2 cellular contexts compared by ENCODE assay signal in the genomic region with DNA sequence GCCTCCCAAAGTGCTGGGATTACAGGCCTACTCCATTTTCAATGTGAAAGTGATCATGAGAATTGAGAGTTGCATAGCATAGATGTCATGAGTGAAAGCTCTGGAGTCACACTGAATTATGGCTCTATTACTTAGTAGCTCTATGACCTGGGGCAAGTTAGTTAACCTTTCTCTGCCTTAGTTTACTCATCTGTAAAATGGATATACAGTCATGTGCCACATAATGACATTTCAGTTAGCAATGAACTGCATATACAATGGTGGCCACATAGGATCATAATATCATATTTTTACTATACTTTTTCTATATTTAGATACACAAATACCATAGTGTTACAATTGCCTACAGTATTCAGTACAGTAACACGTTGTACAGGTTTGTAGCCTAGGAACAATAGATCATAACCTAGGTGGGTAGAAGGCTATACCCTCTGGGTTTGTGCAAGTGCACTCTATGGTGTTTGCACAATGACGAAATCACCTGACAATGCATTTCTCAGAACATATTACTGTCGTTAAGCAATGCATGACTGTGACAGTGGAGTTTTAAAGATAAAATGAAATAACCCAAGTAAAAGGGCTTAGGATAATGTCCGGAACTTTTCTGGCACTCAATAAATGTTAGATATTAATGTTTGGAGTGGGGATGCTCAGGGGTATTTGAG.
A peak's percentile ranks its signal among the peaks of the same experiment; 100 is the strongest.
TF ChIP-seq lines count a peak whose summit lies in the region.

No MANE protein-coding gene starts in this region.

TF ChIP-seq in WTC11, 78 proteins besides CTCF, POLR2A, EP300 and RAD21:
- TF ChIP-seq ZNF423 (CRISPR knock-in tag; IDR thresholded peaks at IDR 0.05) (no peak), GABPB1 (CRISPR knock-in tag; IDR thresholded peaks at IDR 0.05) (peak; percentile 71)

TF ChIP-seq in HepG2, 621 proteins besides CTCF, POLR2A, EP300 and RAD21 (continues in another document):
- TF ChIP-seq MAFG (CRISPR knock-in tag; IDR thresholded peaks at IDR 0.05) (peak; percentile 61; the same call in 1 of the 2 replicates), USF2 (IDR thresholded peaks at IDR 0.05; ENCODE audit: low read depth, low read length) (no peak), USF2 (CRISPR knock-in tag; IDR thresholded peaks at IDR 0.05; ENCODE audit: borderline replicate concordance) (no peak), IKZF5 (CRISPR knock-in tag; IDR thresholded peaks at IDR 0.05) (no peak), NR2F2 (IDR thresholded peaks at IDR 0.05; ENCODE audit: borderline replicate concordance, low read depth) (no peak), ZNF678 (CRISPR knock-in tag; IDR thresholded peaks at IDR 0.05) (no peak), HNRNPK (IDR thresholded peaks at IDR 0.05; ENCODE audit: low read depth, low read length, poor library complexity, severe bottlenecking) (no peak), ZNF780A (CRISPR knock-in tag; IDR thresholded peaks at IDR 0.05) (0 out of 2 replicates have a peak, but pooled peaks have one; percentile 12), ZNF260 (CRISPR knock-in tag; IDR thresholded peaks at IDR 0.05; ENCODE audit: borderline replicate concordance, low read depth) (no peak), ZNF577 (CRISPR knock-in tag; IDR thresholded peaks at IDR 0.05; ENCODE audit: borderline replicate concordance, low read depth) (no peak), ZNF629 (CRISPR knock-in tag; conservative IDR thresholded peaks at IDR 0.05) (peak; percentile 76), ZNF367 (CRISPR knock-in tag; IDR thresholded peaks at IDR 0.05; ENCODE audit: borderline replicate concordance) (no peak), ZNF383 (CRISPR knock-in tag; IDR thresholded peaks at IDR 0.05; ENCODE audit: borderline replicate concordance) (no peak), RNF219 (CRISPR knock-in tag; IDR thresholded peaks at IDR 0.05) (no peak), RORA (CRISPR knock-in tag; IDR thresholded peaks at IDR 0.05) (no peak), RNF2 (conservative IDR thresholded peaks at IDR 0.05; ENCODE audit: low read depth) (no peak), JUNB (CRISPR knock-in tag; IDR thresholded peaks at IDR 0.05; ENCODE audit: borderline replicate concordance) (no peak), KDM5A (IDR thresholded peaks at IDR 0.05; ENCODE audit: borderline replicate concordance, low read length) (no peak), SNRNP70 (IDR thresholded peaks at IDR 0.05; ENCODE audit: low read depth, low read length) (no peak), CREM (IDR thresholded peaks at IDR 0.05) (peak; percentile 28; the same call in 1 of the 2 replicates), CREM (CRISPR knock-in tag; IDR thresholded peaks at IDR 0.05) (no peak), ATF1 (CRISPR knock-in tag; IDR thresholded peaks at IDR 0.05) (no peak), ZNF20 (CRISPR knock-in tag; IDR thresholded peaks at IDR 0.05) (no peak), ZNF792 (CRISPR knock-in tag; IDR thresholded peaks at IDR 0.05) (0 out of 2 replicates have a peak, but pooled peaks have one; percentile 32), MZF1 (CRISPR knock-in tag; IDR thresholded peaks at IDR 0.05; ENCODE audit: borderline replicate concordance) (no peak), IRX3 (CRISPR knock-in tag; IDR thresholded peaks at IDR 0.05; ENCODE audit: borderline replicate concordance, low read depth) (no peak), FIP1L1 (IDR thresholded peaks at IDR 0.05; ENCODE audit: borderline replicate concordance, insufficient read depth, low read depth, low read length) (no peak), BCL6 (CRISPR knock-in tag; IDR thresholded peaks at IDR 0.05) (0 out of 2 replicates have a peak, but pooled peaks have one; percentile 42), NFE2L2 (IDR thresholded peaks at IDR 0.05; ENCODE audit: low read length) (0 out of 2 replicates have a peak, but pooled peaks have one; percentile 2), KDM3A (CRISPR knock-in tag; IDR thresholded peaks at IDR 0.05; ENCODE audit: low read depth) (no peak), MTF1 (CRISPR knock-in tag; IDR thresholded peaks at IDR 0.05) (no peak), ZNF614 (CRISPR knock-in tag; IDR thresholded peaks at IDR 0.05; ENCODE audit: borderline replicate concordance) (no peak), TEAD3 (CRISPR knock-in tag; optimal IDR thresholded peaks at IDR 0.05; ENCODE audit: borderline replicate concordance) (peak; percentile 17), NR2F6 (IDR thresholded peaks at IDR 0.05) (no peak), NR2F6 (CRISPR knock-in tag; IDR thresholded peaks at IDR 0.05) (no peak), SOX13 (IDR thresholded peaks at IDR 0.05) (peak; percentile 62), SOX13 (CRISPR knock-in tag; conservative IDR thresholded peaks at IDR 0.05 in 1 of 2, IDR thresholded peaks at IDR 0.05 in 1 of 2) (peak in 1 of 2 experiments; percentile 92; a peak in 2 of 4 replicates), NFYC (CRISPR knock-in tag; IDR thresholded peaks at IDR 0.05) (no peak), TBX3 (IDR thresholded peaks at IDR 0.05; ENCODE audit: borderline replicate concordance) (no peak), SOX5 (CRISPR knock-in tag; IDR thresholded peaks at IDR 0.05; ENCODE audit: borderline replicate concordance) (peak; percentile 85), POGK (CRISPR knock-in tag; conservative IDR thresholded peaks at IDR 0.05) (no peak), TOE1 (CRISPR knock-in tag; IDR thresholded peaks at IDR 0.05) (no peak), ZNF350 (CRISPR knock-in tag; IDR thresholded peaks at IDR 0.05; ENCODE audit: borderline replicate concordance, low read depth) (no peak), ATF3 (CRISPR knock-in tag; IDR thresholded peaks at IDR 0.05) (peak; percentile 49; the same call in 1 of the 2 replicates), KAT7 (CRISPR knock-in tag; IDR thresholded peaks at IDR 0.05; ENCODE audit: borderline replicate concordance) (no peak), GTF3A (CRISPR knock-in tag; conservative IDR thresholded peaks at IDR 0.05) (no peak), PREB (CRISPR knock-in tag; IDR thresholded peaks at IDR 0.05) (no peak), ZNF570 (CRISPR knock-in tag; IDR thresholded peaks at IDR 0.05; ENCODE audit: borderline replicate concordance) (no peak), ZNF552 (CRISPR knock-in tag; IDR thresholded peaks at IDR 0.05; ENCODE audit: borderline replicate concordance) (no peak), KLF11 (CRISPR knock-in tag; IDR thresholded peaks at IDR 0.05) (no peak), ATF7 (IDR thresholded peaks at IDR 0.05) (peak; percentile 61), ATF7 (CRISPR knock-in tag; IDR thresholded peaks at IDR 0.05) (no peak)
- TF ChIP-seq, protein P1, sequence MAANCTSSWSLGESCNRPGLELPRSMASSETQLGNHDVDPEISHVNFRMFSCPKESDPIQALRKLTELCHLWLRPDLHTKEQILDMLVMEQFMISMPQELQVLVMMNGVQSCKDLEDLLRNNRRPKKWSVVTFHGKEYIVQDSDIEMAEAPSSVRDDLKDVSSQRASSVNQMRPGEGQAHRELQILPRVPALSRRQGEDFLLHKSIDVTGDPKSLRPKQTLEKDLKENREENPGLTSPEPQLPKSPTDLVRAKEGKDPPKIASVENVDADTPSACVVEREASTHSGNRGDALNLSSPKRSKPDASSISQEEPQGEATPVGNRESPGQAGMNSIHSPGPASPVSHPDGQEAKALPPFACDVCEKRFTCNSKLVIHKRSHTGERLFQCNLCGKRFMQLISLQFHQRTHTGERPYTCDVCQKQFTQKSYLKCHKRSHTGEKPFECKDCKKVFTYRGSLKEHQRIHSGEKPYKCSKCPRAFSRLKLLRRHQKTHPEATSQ (CRISPR knock-in tag; IDR thresholded peaks at IDR 0.05; ENCODE audit: borderline replicate concordance) = no peak
- TF ChIP-seq, protein P2, sequence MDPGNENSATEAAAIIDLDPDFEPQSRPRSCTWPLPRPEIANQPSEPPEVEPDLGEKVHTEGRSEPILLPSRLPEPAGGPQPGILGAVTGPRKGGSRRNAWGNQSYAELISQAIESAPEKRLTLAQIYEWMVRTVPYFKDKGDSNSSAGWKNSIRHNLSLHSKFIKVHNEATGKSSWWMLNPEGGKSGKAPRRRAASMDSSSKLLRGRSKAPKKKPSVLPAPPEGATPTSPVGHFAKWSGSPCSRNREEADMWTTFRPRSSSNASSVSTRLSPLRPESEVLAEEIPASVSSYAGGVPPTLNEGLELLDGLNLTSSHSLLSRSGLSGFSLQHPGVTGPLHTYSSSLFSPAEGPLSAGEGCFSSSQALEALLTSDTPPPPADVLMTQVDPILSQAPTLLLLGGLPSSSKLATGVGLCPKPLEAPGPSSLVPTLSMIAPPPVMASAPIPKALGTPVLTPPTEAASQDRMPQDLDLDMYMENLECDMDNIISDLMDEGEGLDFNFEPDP (CRISPR knock-in tag; conservative IDR thresholded peaks at IDR 0.05) = no peak
- TF ChIP-seq, protein P3, sequence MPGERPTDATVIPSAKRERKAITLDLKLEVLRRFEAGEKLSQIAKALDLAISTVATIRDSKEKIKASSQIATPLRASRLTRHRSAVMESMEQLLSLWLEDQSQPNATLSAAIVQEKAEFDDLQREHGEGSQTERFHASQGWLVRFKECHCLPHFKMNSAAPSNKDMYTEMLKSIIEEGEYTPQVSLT (CRISPR knock-in tag; IDR thresholded peaks at IDR 0.05; ENCODE audit: borderline replicate concordance, low read depth) = no peak
- TF ChIP-seq, protein P4, sequence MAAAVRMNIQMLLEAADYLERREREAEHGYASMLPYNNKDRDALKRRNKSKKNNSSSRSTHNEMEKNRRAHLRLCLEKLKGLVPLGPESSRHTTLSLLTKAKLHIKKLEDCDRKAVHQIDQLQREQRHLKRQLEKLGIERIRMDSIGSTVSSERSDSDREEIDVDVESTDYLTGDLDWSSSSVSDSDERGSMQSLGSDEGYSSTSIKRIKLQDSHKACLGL (CRISPR knock-in tag; IDR thresholded peaks at IDR 0.05) = no peak
- TF ChIP-seq, protein P5, sequence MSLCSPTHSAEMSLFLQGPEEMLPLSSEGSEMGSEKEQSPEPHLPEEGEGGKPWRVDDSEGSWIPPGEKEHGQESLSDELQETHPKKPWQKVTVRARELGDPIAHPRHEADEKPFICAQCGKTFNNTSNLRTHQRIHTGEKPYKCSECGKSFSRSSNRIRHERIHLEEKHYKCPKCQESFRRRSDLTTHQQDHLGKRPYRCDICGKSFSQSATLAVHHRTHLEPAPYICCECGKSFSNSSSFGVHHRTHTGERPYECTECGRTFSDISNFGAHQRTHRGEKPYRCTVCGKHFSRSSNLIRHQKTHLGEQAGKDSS (CRISPR knock-in tag; IDR thresholded peaks at IDR 0.05; ENCODE audit: borderline replicate concordance, low read depth) = no peak
